19 cellular contexts compared by ENCODE assay signal in the genomic region with DNA sequence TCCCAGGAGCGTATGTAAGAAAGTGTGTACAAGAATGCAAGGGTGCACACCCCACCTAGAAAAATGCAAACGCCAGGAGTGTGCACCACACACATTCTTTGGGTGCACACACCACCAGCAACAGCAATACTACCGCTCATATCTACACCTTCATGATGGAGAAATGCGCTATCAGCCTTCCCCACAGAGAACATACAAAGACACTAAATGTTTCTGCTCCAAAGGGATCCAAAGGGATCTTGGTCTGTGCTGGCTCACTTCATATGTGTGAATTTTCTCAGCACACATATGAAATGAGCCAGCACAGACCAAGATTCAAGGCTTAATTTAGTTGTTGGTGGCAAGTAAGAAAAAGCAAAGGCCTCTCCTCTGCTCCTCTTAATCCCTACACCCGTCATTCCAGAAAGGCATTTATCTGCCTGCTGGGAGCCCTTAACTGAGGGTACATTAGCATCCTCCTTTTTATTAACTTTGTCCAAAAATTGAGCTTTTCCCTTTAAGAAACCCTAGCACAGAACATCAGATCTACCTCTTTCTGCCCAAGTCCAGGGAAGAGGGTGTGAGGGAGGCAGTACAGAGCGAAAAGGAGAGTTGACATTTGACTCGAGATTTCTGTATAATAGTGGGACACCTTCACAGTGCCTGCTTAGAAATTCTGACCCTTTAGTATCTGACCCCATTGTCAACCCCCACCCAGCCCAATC. TPM values are rescaled to one million over a fixed set of nuclear protein-coding genes. Genes with fewer than 3 reads are reported as not detected.
DNase-seq lines count a peak whose midpoint lies in the region; ATAC-seq, FAIRE-seq and TF ChIP-seq lines count a peak whose summit lies in the region.
"Had no signal": no experiment of that assay in that cellular context is flagged by ENCODE, and none has a peak within 500 bp of the region (broad histone marks: within the 10 kb centered on the region; RNA-seq: fewer than 3 reads in every experiment).

No MANE protein-coding gene starts in this region.

- H3K27me3 ChIP-seq in GM23338 (ENCODE audit: insufficient read depth) = peaks cover 96% of the 10 kb centered on the region
- no peaks in the 10 kb centered on the region for H3K27me3 ChIP-seq in endothelial cell of umbilical vein (ENCODE audit: control insufficient read depth in 2 of 2, insufficient read depth in 2 of 2, low read length in 2 of 2)
- peaks cover 94% of the 10 kb centered on the region for H3K27me3 ChIP-seq in neural progenitor cell
- H3K27me3 ChIP-seq in tibial nerve = peaks cover 0 to 59% of the 10 kb centered on the region in 2 donors

- H3K27ac ChIP-seq in GM23338 (ENCODE audit: low read depth) (no peak overlapping the region), endothelial cell of umbilical vein (ENCODE audit: insufficient read depth, low read depth, low read length) (peak overlapping the region; percentile 32), neural progenitor cell (no peak overlapping the region), tibial nerve (no peak overlapping the region)
- H3K27ac ChIP-seq: KMS-11, PC-9, RWPE1 had no signal

- H3K4me3 Mint-ChIP-seq in GM23338 (peak overlapping the region; percentile 77; the same call in 1 of the 3 replicates), neural progenitor cell (peak overlapping the region; percentile 28)

- ATAC-seq in GM23338 = no peak

- H3K4me1 ChIP-seq in GM23338 (ENCODE audit: insufficient read depth) (peaks cover 61% of the 10 kb centered on the region), endothelial cell of umbilical vein (ENCODE audit: control insufficient read depth, extremely low read depth, insufficient read depth, low read length) (peaks cover 49% of the 10 kb centered on the region), neural progenitor cell (peaks cover 63% of the 10 kb centered on the region), tibial nerve (peaks cover 0 to 40% (median 5%) of the 10 kb centered on the region in 4 donors)

- H3K9me2 ChIP-seq in GM23338 (ENCODE audit: insufficient read depth) = no peaks in the 10 kb centered on the region

- peak overlapping the region; percentile 72 for H3K4me2 ChIP-seq in GM23338
- H3K4me2 ChIP-seq in endothelial cell of umbilical vein (ENCODE audit: insufficient read depth, low read length) = peak overlapping the region; percentile 95
- H3K4me2 ChIP-seq in neural progenitor cell = no peak overlapping the region
- H3K4me2 ChIP-seq: KMS-11, PC-9 had no signal

- CTCF ChIA-PET in endothelial cell of umbilical vein (lab: Charles Lee) = interaction anchor here (1.0 to 1.6 kb wide), 5 partner anchors 10 to 408 kb away, joined by 3 to 6 read pairs (median 3); no protein-coding TSS in a partner anchor

- no TSS peak for BruUV-seq in endothelial cell of umbilical vein (replicated peaks; lab: Mats Ljungman, UMichigan)

- 64 to 72% methylated on average over 7 of the region's 7 CpGs for WGBS in tibial nerve, 2 donors

- no peaks in the 10 kb centered on the region for H3K9me3 Mint-ChIP-seq in GM23338
- H3K9me3 Mint-ChIP-seq in neural progenitor cell = no peaks in the 10 kb centered on the region

- H3F3A ChIP-seq in GM23338 (replicated peaks; ENCODE audit: low read depth) (peaks cover 13% of the 10 kb centered on the region; the same call in 1 of the 2 replicates), neural progenitor cell (ENCODE audit: low read depth) (peaks cover 41% of the 10 kb centered on the region)

- intact Hi-C loops in endothelial cell of umbilical vein (cut with micrococcal nuclease) = no loop called here

- H3K36me3 Mint-ChIP-seq in GM23338 (ENCODE audit: low read depth) = peaks cover 3% of the 10 kb centered on the region; the same call in 1 of the 3 replicates
- peaks cover 26% of the 10 kb centered on the region for H3K36me3 Mint-ChIP-seq in neural progenitor cell
- H3K36me3 Mint-ChIP-seq: CD14-positive monocyte had no signal

- H3K36me3 ChIP-seq in GM23338 (ENCODE audit: insufficient read depth) (no peaks in the 10 kb centered on the region), endothelial cell of umbilical vein (ENCODE audit: control insufficient read depth in 2 of 2, extremely low read depth in 1 of 2, insufficient read depth in 2 of 2, low read length in 2 of 2) (peaks cover 29 to 39% of the 10 kb centered on the region in 2 experiments), neural progenitor cell (no peaks in the 10 kb centered on the region), tibial nerve (peaks cover 0 to 10% (median 0%) of the 10 kb centered on the region in 3 donors)

- H3K9ac ChIP-seq in endothelial cell of umbilical vein (replicated peaks; ENCODE audit: extremely low read depth, insufficient read depth, low read length) = no peak overlapping the region
- no peak overlapping the region for H3K9ac ChIP-seq in neural progenitor cell
- H3K9ac ChIP-seq: KMS-11 had no signal

- H3K79me2 ChIP-seq in GM23338 (replicated peaks; ENCODE audit: insufficient read depth) (no peaks in the 10 kb centered on the region), endothelial cell of umbilical vein (ENCODE audit: control insufficient read depth, insufficient read depth, low read length) (peaks cover 40% of the 10 kb centered on the region), neural progenitor cell (ENCODE audit: low read depth) (peaks cover 19% of the 10 kb centered on the region)

- H2AFZ ChIP-seq in GM23338 (no peak overlapping the region), endothelial cell of umbilical vein (ENCODE audit: low read depth, low read length) (no peak overlapping the region), neural progenitor cell (replicated peaks) (no peak overlapping the region)
- H2AFZ ChIP-seq: PC-9 had no signal

- H3K4me3 ChIP-seq in GM23338 (peak overlapping the region; percentile 57), endothelial cell of umbilical vein (replicated peaks in 1 of 3; ENCODE audit: insufficient read depth in 1 of 3, low read depth in 1 of 3, low read length in 3 of 3) (peak overlapping the region in 2 of 3 experiments; percentile 86 to 99), neural progenitor cell (no peak overlapping the region), tibial nerve (no peak overlapping the region)
- H3K4me3 ChIP-seq: PC-9 had no signal

- POLR2A ChIA-PET in endothelial cell of umbilical vein (lab: Charles Lee) = interaction anchor here (1.2 kb wide), 1 partner anchor 54 kb away, joined by 3 read pairs; no protein-coding TSS in a partner anchor

- dilution Hi-C loops in endothelial cell of umbilical vein (cut with MboI; ENCODE audit: extremely low pct_ligation_motif_present, low sequenced_read_pairs) = no loop called here

- TF ChIP-seq POLR2A in endothelial cell of umbilical vein (IDR thresholded peaks at IDR 0.05; ENCODE audit: low read depth, low read length) = peak; percentile 70
- no peak for TF ChIP-seq POLR2A in H54 (IDR thresholded peaks at IDR 0.05; ENCODE audit: low read depth, low read length)
- TF ChIP-seq POLR2A in tibial nerve (IDR thresholded peaks at IDR 0.05) = no peak

- TF ChIP-seq CTCF in GM23338 (conservative IDR thresholded peaks at IDR 0.05; ENCODE audit: low read depth in 2 of 2) (no peak), endothelial cell of umbilical vein (IDR thresholded peaks at IDR 0.05; ENCODE audit: extremely low read depth in 1 of 2, insufficient read depth in 1 of 2, low read depth in 1 of 2, low read length in 2 of 2) (no peak), neural progenitor cell (IDR thresholded peaks at IDR 0.05) (no peak), tibial nerve (IDR thresholded peaks at IDR 0.05) (no peak)

- peaks cover 87% of the 10 kb centered on the region for H3K27me3 Mint-ChIP-seq in GM23338 (ENCODE audit: insufficient read depth, low read depth, poor library complexity)
- H3K27me3 Mint-ChIP-seq in neural progenitor cell (ENCODE audit: insufficient read depth, low read depth) = peaks cover 42% of the 10 kb centered on the region

- H3K9me1 ChIP-seq in endothelial cell of umbilical vein (replicated peaks; ENCODE audit: control insufficient read depth, extremely low read depth, insufficient read depth, low read length) = no peaks in the 10 kb centered on the region

- H3K27ac Mint-ChIP-seq in GM23338 = no peak overlapping the region
- H3K27ac Mint-ChIP-seq in neural progenitor cell = no peak overlapping the region

- no peak for DNase-seq in GM23338 (ENCODE audit: low spot score)
- DNase-seq in M059J (ENCODE audit: low read depth) = peak; percentile 9
- DNase-seq in endothelial cell of umbilical vein (ENCODE audit: low read depth, low spot score) = peak; percentile 43
- DNase-seq in neural progenitor cell (ENCODE audit: low spot score) = no peak
- DNase-seq in H54 (ENCODE audit: insufficient read length, low spot score) = no peak
- no peak for DNase-seq in tibial nerve (ENCODE audit: low spot score in 2 of 2)
- no peak for DNase-seq in COLO668 (lab: John Stamatoyannopoulos, UW; ENCODE audit: unreplicated experiment)
- DNase-seq: COR-L47, GDM1, NCI-H1048, NCI-H1436 treated with DMSO at 0.1 percent for 48 hours, NCI-H2029, NCI-H345, NCI-H524 treated with DMSO at 0.1 percent for 48 hours, PC-9, SIG-M5 had no signal

- no peak for FAIRE-seq in endothelial cell of umbilical vein (lab: Jason Lieb, UNC)
- FAIRE-seq in H54 (lab: Jason Lieb, UNC) = no peak

- H4K20me1 ChIP-seq in GM23338 (replicated peaks; ENCODE audit: insufficient read depth) = no peaks in the 10 kb centered on the region; the same call in 1 of the 2 replicates
- H4K20me1 ChIP-seq in endothelial cell of umbilical vein (replicated peaks; ENCODE audit: control insufficient read depth, extremely low read depth, insufficient read depth, low read length) = peaks cover 3% of the 10 kb centered on the region
- H4K20me1 ChIP-seq in neural progenitor cell (ENCODE audit: low read depth) = peaks cover 54% of the 10 kb centered on the region

- H3K9me3 ChIP-seq in endothelial cell of umbilical vein (replicated peaks; ENCODE audit: control insufficient read depth, insufficient read depth, low read length) (no peaks in the 10 kb centered on the region), neural progenitor cell (ENCODE audit: low read depth) (no peaks in the 10 kb centered on the region), tibial nerve (no peaks in the 10 kb centered on the region)

- peaks cover 66% of the 10 kb centered on the region for H3K4me1 Mint-ChIP-seq in GM23338
- H3K4me1 Mint-ChIP-seq in neural progenitor cell = peaks cover 67% of the 10 kb centered on the region

- no peak for TF ChIP-seq EP300 in tibial nerve (IDR thresholded peaks at IDR 0.05)

RNA-seq across cellular contexts. Expression of gene BMP4, which starts 8.3 kb away (rescaled TPM):
- total RNA-seq in GM23338 (2014; rRNA removed; shearing (Covaris generic)) = 3.9 and 5.0 TPM in 2 replicates
- polyA plus RNA-seq in GM23338 (2016; fragmentation: Nextera tagmentation; extraction: Ambion mirVana) = 2.5 and 3.0 TPM in 2 replicates
- total RNA-seq in M059J (2014; rRNA removed; shearing (Covaris generic)) = 45.1 and 71.5 TPM in 2 replicates
- 201 and 238 TPM in 2 replicates for total RNA-seq in endothelial cell of umbilical vein
- 298 and 311 TPM in 2 replicates for polyA plus RNA-seq in endothelial cell of umbilical vein
- polyA plus RNA-seq in endothelial cell of umbilical vein (2011; cell fraction: cytosol; rRNA removed) = 258 and 307 TPM in 2 replicates
- 187 and 237 TPM in 2 replicates for polyA plus RNA-seq in endothelial cell of umbilical vein (2011; cell fraction: nucleus; rRNA removed)
- polyA plus RNA-seq in endothelial cell of umbilical vein (2012) = 178 and 199 TPM in 2 replicates
- polyA minus RNA-seq in endothelial cell of umbilical vein = 300 and 367 TPM in 2 replicates
- polyA minus RNA-seq in endothelial cell of umbilical vein (2011; cell fraction: cytosol; rRNA and poly(A)+ RNA removed) = not detected
- 100 and 117 TPM in 2 replicates for polyA minus RNA-seq in endothelial cell of umbilical vein (2011; cell fraction: nucleus; rRNA and poly(A)+ RNA removed)
- total RNA-seq in neural progenitor cell (ENCODE audit: low replicate concordance) = 11.0 and 18.4 TPM in 2 replicates
- 10 to 100 TPM in 3 of 4 donors, 1 to 10 TPM in 1; 5.1 to 21.6 (median 14.8) TPM for total RNA-seq in tibial nerve

Comparison
In these comparisons a context has a peak if more than half of its experiments do, and no peak if none do; other contexts are left out.
1. DNase-seq: peak in M059J (single experiment) and endothelial cell of umbilical vein (single experiment); none in GM23338 (single experiment), neural progenitor cell (single experiment), H54 (single experiment), tibial nerve (0 of 2) and COLO668 (single experiment).
2. H3K4me3 ChIP-seq: peak in GM23338 (single experiment) and endothelial cell of umbilical vein (2 of 3); none in neural progenitor cell (single experiment) and tibial nerve (0 of 4).